In genomic region chr4:91989914-91990313, GRCh38 we compare ENCODE assay signal across 27 cellular contexts.
"Had no signal": no experiment of that assay in that cellular context is flagged by ENCODE, and none has a peak within 500 bp of the region (broad histone marks: within the 10 kb centered on the region; RNA-seq: fewer than 3 reads in every experiment).

No MANE protein-coding gene starts in this region.

- H3K4me3 ChIP-seq: dorsolateral prefrontal cortex, gastrocnemius medialis, heart right ventricle, left ventricle myocardium inferior, lung, psoas muscle, right lobe of liver, spleen, tibial artery, upper lobe of left lung, vagina had no signal

- H3K36me3 Mint-ChIP-seq: stimulated activated memory B cell treated with anti-CD40 and anti-IgM and Interleukin-4, amounts not matched to agents 10 μg/mL and 1 μg/mL and 100 μg/mL, for 72 hours had no signal

- H3K27me3 Mint-ChIP-seq: stimulated activated memory B cell treated with anti-CD40 and anti-IgM and Interleukin-4, amounts not matched to agents 10 μg/mL and 1 μg/mL and 100 μg/mL, for 72 hours; stimulated activated naive CD8-positive, alpha-beta T cell treated with anti-CD3 and anti-CD28 coated beads, Interleukin-15, Interleukin-2, amounts not matched to agents 100 ng/mL and 50 ng/mL, for 24 hours had no signal

- H3K27me3 ChIP-seq: dorsolateral prefrontal cortex, gastrocnemius medialis, heart right ventricle, right lobe of liver, spleen, tibial artery, upper lobe of left lung, vagina had no signal

- DNase-seq: cortex of kidney; dorsolateral prefrontal cortex; effector CD8-positive, alpha-beta T cell; gastrocnemius medialis; heart right ventricle; kidney; left cardiac atrium; left ventricle myocardium inferior; mesenchymal stem cell; midbrain; psoas muscle; retina; right lobe of liver; spleen; stimulated activated CD4-positive, alpha-beta T cell treated with anti-CD3 and anti-CD28 coated beads, Interleukin-15, amount 100 ng/mL, for 24 hours; stimulated activated CD4-positive, alpha-beta T cell treated with anti-CD3 and anti-CD28 coated beads, Interleukin-1b, Interleukin-23, amount 100 ng/mL, for 48 hours; stimulated activated CD4-positive, alpha-beta T cell treated with anti-CD3 and anti-CD28 coated beads, Interleukin-4, amount 100 ng/mL, for 24 hours; tibial artery; upper lobe of left lung had no signal

- H3K79me2 ChIP-seq: parathyroid adenoma had no signal

- H2AFZ ChIP-seq: parathyroid adenoma had no signal

- H3K4me1 Mint-ChIP-seq: nephron; stimulated activated memory B cell treated with anti-CD40 and anti-IgM and Interleukin-4, amounts not matched to agents 10 μg/mL and 1 μg/mL and 100 μg/mL, for 72 hours had no signal

- H3K4me3 Mint-ChIP-seq: nephron; stimulated activated memory B cell treated with anti-CD40 and anti-IgM and Interleukin-4, amounts not matched to agents 10 μg/mL and 1 μg/mL and 100 μg/mL, for 72 hours; stimulated activated naive CD8-positive, alpha-beta T cell treated with anti-CD3 and anti-CD28 coated beads, Interleukin-15, Interleukin-2, amounts not matched to agents 100 ng/mL and 50 ng/mL, for 24 hours had no signal

- H3K9ac ChIP-seq: parathyroid adenoma had no signal

- H3K27ac ChIP-seq: dorsolateral prefrontal cortex, gastrocnemius medialis, heart right ventricle, left ventricle myocardium inferior, parathyroid adenoma, psoas muscle, right lobe of liver, spleen, tibial artery, upper lobe of left lung, vagina had no signal

- H3K9me3 Mint-ChIP-seq: nephron had no signal

- H3K36me3 ChIP-seq: gastrocnemius medialis, heart right ventricle, left ventricle myocardium inferior, right lobe of liver, spleen, tibial artery, upper lobe of left lung, vagina had no signal

- FAIRE-seq: endometrium, kidney had no signal

- H3K4me1 ChIP-seq: gastrocnemius medialis, heart right ventricle, left ventricle myocardium inferior, parathyroid adenoma, psoas muscle, right lobe of liver, spleen, tibial artery, upper lobe of left lung, vagina had no signal

- H3K27ac Mint-ChIP-seq: nephron; stimulated activated memory B cell treated with anti-CD40 and anti-IgM and Interleukin-4, amounts not matched to agents 10 μg/mL and 1 μg/mL and 100 μg/mL, for 72 hours; stimulated activated naive CD8-positive, alpha-beta T cell treated with anti-CD3 and anti-CD28 coated beads, Interleukin-15, Interleukin-2, amounts not matched to agents 100 ng/mL and 50 ng/mL, for 24 hours had no signal

- ATAC-seq: esophagus mucosa; gastrocnemius medialis; heart right ventricle; left cardiac atrium; psoas muscle; right lobe of liver; stimulated activated memory B cell treated with anti-CD40 and anti-IgM and Interleukin-4, amounts not matched to agents 10 μg/mL and 1 μg/mL and 100 μg/mL, for 72 hours had no signal

- H3K9me3 ChIP-seq: gastrocnemius medialis, left ventricle myocardium inferior, psoas muscle, right lobe of liver, spleen, tibial artery, upper lobe of left lung, vagina had no signal
